8 cellular contexts compared by ENCODE assay signal in genomic region chr2:72144746-72145657, GRCh38. TPM values are rescaled to one million over a fixed set of nuclear protein-coding genes. Genes with fewer than 3 reads are reported as not detected.
DNase-seq lines count a peak whose midpoint lies in the region; ATAC-seq, FAIRE-seq and TF ChIP-seq lines count a peak whose summit lies in the region.

No MANE protein-coding gene starts in this region.

- H3K9me3 ChIP-seq in A549 = no peaks in the 10 kb centered on the region
- no peaks in the 10 kb centered on the region for H3K9me3 ChIP-seq in T-helper 17 cell (ENCODE audit: control insufficient read depth, low read length, poor library complexity, severe bottlenecking)
- H3K9me3 ChIP-seq in esophagus squamous epithelium = no peaks in the 10 kb centered on the region

- intact Hi-C loops in esophagus squamous epithelium (cut with DNase I) = loop anchor here (5.0 to 10.0 kb wide), 2 partner anchors 338 to 540 kb away; no protein-coding TSS in a partner anchor

- TF ChIP-seq POLR2A in A549 (IDR thresholded peaks at IDR 0.05; ENCODE audit: low read length) = peak; percentile 23; the same call in 1 of the 2 replicates
- TF ChIP-seq POLR2A in esophagus squamous epithelium (IDR thresholded peaks at IDR 0.05) = no peak

- H3K4me1 ChIP-seq in A549 = peaks cover 41% of the 10 kb centered on the region
- H3K4me1 ChIP-seq in esophagus squamous epithelium = peaks cover 50 to 78% (median 68%) of the 10 kb centered on the region in 3 donors

- H3K4me1 Mint-ChIP-seq in T-helper 17 cell (peaks cover 33% of the 10 kb centered on the region), neural crest cell (peaks cover 49% of the 10 kb centered on the region)

- FAIRE-seq in A549 (lab: Jason Lieb, UNC) = no peak

- H3K4me3 ChIP-seq in A549 = peak overlapping the region; percentile 61
- H3K4me3 ChIP-seq in H7 (ENCODE audit: insufficient read depth, low read depth, low read length) = peak overlapping the region; percentile 52
- peak overlapping the region; percentile 27 to 64 (median 45) for H3K4me3 ChIP-seq in esophagus squamous epithelium

- no peaks in the 10 kb centered on the region for H3K36me3 ChIP-seq in H7 (replicated peaks; ENCODE audit: control insufficient read depth, insufficient read depth, low read length)
- H3K36me3 ChIP-seq in esophagus squamous epithelium = no peaks in the 10 kb centered on the region

- H3K27ac ChIP-seq in A549 (peak overlapping the region; percentile 89 to 92), esophagus squamous epithelium (peak overlapping the region in 3 of 4 donors; percentile 40 to 76 (median 73))

- peak; percentile 88 to 96 for DNase-seq in A549 (ENCODE audit: low read depth in 1 of 2, low spot score in 1 of 2)
- DNase-seq in H7 = peak; percentile 98
- peak in 1 of 3 donors; percentile 8 for DNase-seq in T-helper 17 cell
- DNase-seq in esophagus squamous epithelium (lab: John Stamatoyannopoulos, UW) = no peak
- DNase-seq in neural crest cell (ENCODE audit: low read depth, low spot score) = no peak
- no peak for DNase-seq in effector CD8-positive, alpha-beta T cell (lab: John Stamatoyannopoulos, UW)

- TF ChIP-seq RAD21 in A549 (conservative IDR thresholded peaks at IDR 0.05 in 1 of 2, IDR thresholded peaks at IDR 0.05 in 1 of 2) = peak; percentile 13 to 19; a peak in 3 of 5 replicates

- no peak for TF ChIP-seq CTCF in A549 (IDR thresholded peaks at IDR 0.05)
- no peak for TF ChIP-seq CTCF in esophagus squamous epithelium (IDR thresholded peaks at IDR 0.05)
- TF ChIP-seq CTCF in neural crest cell (conservative IDR thresholded peaks at IDR 0.05) = no peak

- H3K4me2 ChIP-seq in A549 = peak overlapping the region; percentile 98

- POLR2A ChIA-PET in A549 (lab: Yijun Ruan, JAX) = no interaction called here

- H3K27me3 Mint-ChIP-seq in T-helper 17 cell (peaks cover 72% of the 10 kb centered on the region), neural crest cell (ENCODE audit: low read depth) (peaks cover 88% of the 10 kb centered on the region)

- ATAC-seq in A549 (peak; percentile 49 to 71), T-helper 17 cell (no peak), GM18502 (IDR thresholded peaks at IDR 0.05; ENCODE audit: poor library complexity, unreplicated experiment) (no peak), GM19395 (IDR thresholded peaks at IDR 0.05; ENCODE audit: unreplicated experiment) (no peak)

- CTCF ChIA-PET in A549 (lab: Yijun Ruan, JAX) = interaction anchor here (0.7 to 1.4 kb wide), 3 partner anchors 11 to 435 kb away, joined by 3 read pairs; no protein-coding TSS in a partner anchor

- H3K27me3 ChIP-seq in H7 (ENCODE audit: control insufficient read depth, insufficient read depth, low read length) (peaks cover 89% of the 10 kb centered on the region), esophagus squamous epithelium (peaks cover 4 to 82% (median 19%) of the 10 kb centered on the region in 4 donors)

- TF ChIP-seq EP300 in A549 (IDR thresholded peaks at IDR 0.05) = no peak

- H3K9me3 Mint-ChIP-seq in neural crest cell = no peaks in the 10 kb centered on the region

- WGBS in A549 (ENCODE audit: missing lambda C conversion rate) = 2% methylated on average over 64 of the region's 81 CpGs
- WGBS in esophagus squamous epithelium, 2 donors = 0 to 2% methylated on average over 19 to 25 of the region's 81 CpGs

- peaks cover 6% of the 10 kb centered on the region for H3K36me3 Mint-ChIP-seq in T-helper 17 cell (ENCODE audit: low read depth)
- H3K36me3 Mint-ChIP-seq in neural crest cell (ENCODE audit: low read depth) = no peaks in the 10 kb centered on the region

- H3K4me3 Mint-ChIP-seq in T-helper 17 cell = peak overlapping the region; percentile 83
- peak overlapping the region; percentile 89 for H3K4me3 Mint-ChIP-seq in neural crest cell

- no peak overlapping the region for H3K27ac Mint-ChIP-seq in T-helper 17 cell
- H3K27ac Mint-ChIP-seq in neural crest cell (ENCODE audit: unreplicated experiment) = no peak overlapping the region

TF ChIP-seq in A549, 52 proteins besides CTCF, POLR2A, EP300 and RAD21 (continues in another document):
- TF ChIP-seq, protein P1, sequence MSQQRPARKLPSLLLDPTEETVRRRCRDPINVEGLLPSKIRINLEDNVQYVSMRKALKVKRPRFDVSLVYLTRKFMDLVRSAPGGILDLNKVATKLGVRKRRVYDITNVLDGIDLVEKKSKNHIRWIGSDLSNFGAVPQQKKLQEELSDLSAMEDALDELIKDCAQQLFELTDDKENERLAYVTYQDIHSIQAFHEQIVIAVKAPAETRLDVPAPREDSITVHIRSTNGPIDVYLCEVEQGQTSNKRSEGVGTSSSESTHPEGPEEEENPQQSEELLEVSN (IDR thresholded peaks at IDR 0.05; ENCODE audit: borderline replicate concordance, low read depth) = 0 out of 2 replicates have a peak, but pooled peaks have one; percentile 63
- TF ChIP-seq, protein P2, sequence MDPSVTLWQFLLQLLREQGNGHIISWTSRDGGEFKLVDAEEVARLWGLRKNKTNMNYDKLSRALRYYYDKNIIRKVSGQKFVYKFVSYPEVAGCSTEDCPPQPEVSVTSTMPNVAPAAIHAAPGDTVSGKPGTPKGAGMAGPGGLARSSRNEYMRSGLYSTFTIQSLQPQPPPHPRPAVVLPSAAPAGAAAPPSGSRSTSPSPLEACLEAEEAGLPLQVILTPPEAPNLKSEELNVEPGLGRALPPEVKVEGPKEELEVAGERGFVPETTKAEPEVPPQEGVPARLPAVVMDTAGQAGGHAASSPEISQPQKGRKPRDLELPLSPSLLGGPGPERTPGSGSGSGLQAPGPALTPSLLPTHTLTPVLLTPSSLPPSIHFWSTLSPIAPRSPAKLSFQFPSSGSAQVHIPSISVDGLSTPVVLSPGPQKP (IDR thresholded peaks at IDR 0.05; ENCODE audit: low read depth, low read length) = no peak
- no peak for TF ChIP-seq HOXB5 (CRISPR knock-in tag; IDR thresholded peaks at IDR 0.05)
- TF ChIP-seq, protein P3, sequence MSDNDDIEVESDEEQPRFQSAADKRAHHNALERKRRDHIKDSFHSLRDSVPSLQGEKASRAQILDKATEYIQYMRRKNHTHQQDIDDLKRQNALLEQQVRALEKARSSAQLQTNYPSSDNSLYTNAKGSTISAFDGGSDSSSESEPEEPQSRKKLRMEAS (IDR thresholded peaks at IDR 0.05) = peak; percentile 62; the same call in 1 of the 2 replicates
- peak; percentile 58 for TF ChIP-seq MAFK (IDR thresholded peaks at IDR 0.05; ENCODE audit: partially characterized antibody)
- TF ChIP-seq HDAC2 (IDR thresholded peaks at IDR 0.05) = 0 out of 2 replicates have a peak, but pooled peaks have one; percentile 23
- no peak for TF ChIP-seq TFCP2L1 (CRISPR knock-in tag; IDR thresholded peaks at IDR 0.05)
- TF ChIP-seq HMGXB4 (CRISPR knock-in tag; IDR thresholded peaks at IDR 0.05; ENCODE audit: borderline replicate concordance) = no peak
- TF ChIP-seq SREBF2 (IDR thresholded peaks at IDR 0.05) = no peak
- peak; percentile 56; the same call in 1 of the 2 replicates for TF ChIP-seq MAZ (IDR thresholded peaks at IDR 0.05; ENCODE audit: borderline replicate concordance, low read depth, low read length)
- TF ChIP-seq, protein P4, sequence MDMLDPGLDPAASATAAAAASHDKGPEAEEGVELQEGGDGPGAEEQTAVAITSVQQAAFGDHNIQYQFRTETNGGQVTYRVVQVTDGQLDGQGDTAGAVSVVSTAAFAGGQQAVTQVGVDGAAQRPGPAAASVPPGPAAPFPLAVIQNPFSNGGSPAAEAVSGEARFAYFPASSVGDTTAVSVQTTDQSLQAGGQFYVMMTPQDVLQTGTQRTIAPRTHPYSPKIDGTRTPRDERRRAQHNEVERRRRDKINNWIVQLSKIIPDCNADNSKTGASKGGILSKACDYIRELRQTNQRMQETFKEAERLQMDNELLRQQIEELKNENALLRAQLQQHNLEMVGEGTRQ (IDR thresholded peaks at IDR 0.05) = no peak
- TF ChIP-seq FOXS1 (CRISPR knock-in tag; IDR thresholded peaks at IDR 0.05) = no peak

RNA-seq across cellular contexts. Expression of gene CYP26B1, which starts 2.7 kb away (rescaled TPM):
- polyA plus RNA-seq in A549 (2011; rRNA removed) (9.7 and 13.4 TPM in 2 replicates), A549 (2017; fragmentation: RNase III; extraction: RNeasy Plus Mini Kit Qiagen cat#74134 plus additional on column Dnase treatment) (13.0 to 18.9 TPM (median 13.6 TPM) in 3 replicates)
- polyA plus RNA-seq in A549 (2012; cell fraction: cytosol; rRNA removed) = 14.1 and 17.9 TPM in 2 replicates
- polyA plus RNA-seq in A549 (2012; cell fraction: nucleus; rRNA removed) = 32.4 and 41.7 TPM in 2 replicates
- 6.5 and 10.8 TPM in 2 replicates for polyA minus RNA-seq in A549 (2011; rRNA and poly(A)+ RNA removed)
- 1.1 and 1.3 TPM in 2 replicates for total RNA-seq in H7 (2014; rRNA removed; shearing (Covaris generic))
- total RNA-seq in T-helper 17 cell (not detected), esophagus squamous epithelium (1 to 10 TPM in 3 of 4 donors, under 1 TPM in 1; 0.62 to 6.7 (median 1.3) TPM), neural crest cell (15.4 and 16.4 TPM in 2 replicates)

Comparison
In these comparisons a context has a peak if more than half of its experiments do, and no peak if none do; other contexts are left out.
1. ATAC-seq: peak in A549 (2 of 2); none in T-helper 17 cell (single experiment), GM18502 (single experiment) and GM19395 (single experiment).
2. DNase-seq: peak in A549 (2 of 2) and H7 (single experiment); none in esophagus squamous epithelium (single experiment), neural crest cell (single experiment) and effector CD8-positive, alpha-beta T cell (single experiment).
3. Peak in every context shown above with its lines, with median percentiles within 50 percentile points of each other: H3K4me3 ChIP-seq.